Comparison of ENCODE assay signal across 21 cellular contexts in genomic region chr1:219427400-219427799, GRCh38.
A peak's percentile ranks its signal among the peaks of the same experiment; 100 is the strongest.
DNase-seq lines count a peak whose midpoint lies in the region; ATAC-seq lines count a peak whose summit lies in the region.
"Had no signal": no experiment of that assay in that cellular context is flagged by ENCODE, and none has a peak within 500 bp of the region (broad histone marks: within the 10 kb centered on the region; RNA-seq: fewer than 3 reads in every experiment).

No MANE protein-coding gene starts in this region.

- no peak overlapping the region for H3K27ac Mint-ChIP-seq in stimulated activated naive B cell treated with anti-CD40 and anti-IgM and Interleukin-4, amounts not matched to agents 10 μg/mL and 1 μg/mL and 100 μg/mL, for 72 hours
- H3K27ac Mint-ChIP-seq: activated CD4-positive, alpha-beta T cell treated with anti-CD3 and anti-CD28 coated beads, Interleukin-2, amount 10 ng/mL, durations not matched to agents 7 days and 5 days; CD8-positive, alpha-beta T cell; natural killer cell had no signal

- H3K9me3 Mint-ChIP-seq in stimulated activated naive B cell treated with anti-CD40 and anti-IgM and Interleukin-4, amounts not matched to agents 10 μg/mL and 1 μg/mL and 100 μg/mL, for 72 hours, result no peaks in the 10 kb centered on the region
- H3K9me3 Mint-ChIP-seq: activated CD4-positive, alpha-beta T cell treated with anti-CD3 and anti-CD28 coated beads, Interleukin-2, amount 10 ng/mL, durations not matched to agents 7 days and 5 days; CD8-positive, alpha-beta T cell; natural killer cell had no signal

- H3K27ac ChIP-seq in SJCRH30, result peak overlapping the region; percentile 21; the same call in 1 of the 2 replicates
- H3K27ac ChIP-seq: breast epithelium, right atrium auricular region had no signal

- peaks cover 23% of the 10 kb centered on the region for H3K4me1 ChIP-seq in SJCRH30
- H3K4me1 ChIP-seq: breast epithelium had no signal

- no peaks in the 10 kb centered on the region for H3K27me3 Mint-ChIP-seq in stimulated activated naive B cell treated with anti-CD40 and anti-IgM and Interleukin-4, amounts not matched to agents 10 μg/mL and 1 μg/mL and 100 μg/mL, for 72 hours
- H3K27me3 Mint-ChIP-seq: activated CD4-positive, alpha-beta T cell treated with anti-CD3 and anti-CD28 coated beads, Interleukin-2, amount 10 ng/mL, durations not matched to agents 7 days and 5 days had no signal

- no peaks in the 10 kb centered on the region for H3K9me3 ChIP-seq in SJCRH30 (replicated peaks)
- H3K9me3 ChIP-seq: breast epithelium, right atrium auricular region had no signal

- no peak overlapping the region for H3K4me3 ChIP-seq in SJCRH30
- H3K4me3 ChIP-seq: breast epithelium, right atrium auricular region had no signal

- H3K27me3 ChIP-seq in SJCRH30, result no peaks in the 10 kb centered on the region
- H3K27me3 ChIP-seq: breast epithelium, right atrium auricular region had no signal

- H3K4me3 Mint-ChIP-seq in stimulated activated naive B cell treated with anti-CD40 and anti-IgM and Interleukin-4, amounts not matched to agents 10 μg/mL and 1 μg/mL and 100 μg/mL, for 72 hours, result no peak overlapping the region
- H3K4me3 Mint-ChIP-seq: activated CD4-positive, alpha-beta T cell treated with anti-CD3 and anti-CD28 coated beads, Interleukin-2, amount 10 ng/mL, durations not matched to agents 7 days and 5 days; CD8-positive, alpha-beta T cell; natural killer cell had no signal

- DNase-seq in SJCRH30 (no peak), Kasumi-1 (lab: John Stamatoyannopoulos, UW) (no peak)
- DNase-seq in stimulated activated naive B cell treated with anti-CD40 and anti-IgM and Interleukin-4, amounts not matched to agents 10 μg/mL and 1 μg/mL and 100 μg/mL, for 72 hours, result no peak
- DNase-seq: activated CD4-positive, alpha-beta T cell treated with anti-CD3 and anti-CD28 coated beads, Interleukin-2, amount 10 ng/mL, durations not matched to agents 7 days and 5 days; activated gamma-delta T cell treated with Interleukin-2 at 50 U/mL for 16 hours; CD8-positive, alpha-beta T cell; DMS53; KBM-7; natural killer cell; NCI-H1694 treated with DMSO at 0.1 percent for 48 hours; NCI-H82; stimulated activated CD4-positive, alpha-beta T cell treated with anti-CD3 and anti-CD28 coated beads, Interleukin-15, amount 100 ng/mL, for 24 hours had no signal

- no peaks in the 10 kb centered on the region for H3K36me3 ChIP-seq in SJCRH30
- H3K36me3 ChIP-seq: breast epithelium, right atrium auricular region had no signal

- peak; percentile 74 for ATAC-seq in GM18519 (IDR thresholded peaks at IDR 0.05; ENCODE audit: low FRiP score, unreplicated experiment)
- ATAC-seq in GM21423 (IDR thresholded peaks at IDR 0.05; ENCODE audit: unreplicated experiment), result peak; percentile 40
- peak; percentile 53 for ATAC-seq in HG02870 (IDR thresholded peaks at IDR 0.05; ENCODE audit: unreplicated experiment)
- ATAC-seq in stimulated activated naive B cell treated with anti-CD40 and anti-IgM and Interleukin-4, amounts not matched to agents 10 μg/mL and 1 μg/mL and 100 μg/mL, for 72 hours (replicated peaks), result no peak
- no peak for ATAC-seq in HG03280 (IDR thresholded peaks at IDR 0.05; ENCODE audit: unreplicated experiment)
- no peak for ATAC-seq in HG02970 (IDR thresholded peaks at IDR 0.05; ENCODE audit: low FRiP score, unreplicated experiment)
- ATAC-seq: CD8-positive, alpha-beta T cell; left lobe of liver; natural killer cell; Right ventricle myocardium inferior had no signal

- no peaks in the 10 kb centered on the region for H3K4me1 Mint-ChIP-seq in stimulated activated naive B cell treated with anti-CD40 and anti-IgM and Interleukin-4, amounts not matched to agents 10 μg/mL and 1 μg/mL and 100 μg/mL, for 72 hours
- H3K4me1 Mint-ChIP-seq: activated CD4-positive, alpha-beta T cell treated with anti-CD3 and anti-CD28 coated beads, Interleukin-2, amount 10 ng/mL, durations not matched to agents 7 days and 5 days; natural killer cell had no signal

- no peaks in the 10 kb centered on the region for H3K36me3 Mint-ChIP-seq in stimulated activated naive B cell treated with anti-CD40 and anti-IgM and Interleukin-4, amounts not matched to agents 10 μg/mL and 1 μg/mL and 100 μg/mL, for 72 hours
- H3K36me3 Mint-ChIP-seq: CD8-positive, alpha-beta T cell; natural killer cell had no signal

Comparison
In these comparisons a context has a peak if more than half of its experiments do, and no peak if none do; other contexts are left out.
1. ATAC-seq: peak in GM18519 (single experiment), GM21423 (single experiment) and HG02870 (single experiment); none in stimulated activated naive B cell treated with anti-CD40 and anti-IgM and Interleukin-4, amounts not matched to agents 10 μg/mL and 1 μg/mL and 100 μg/mL, for 72 hours (0 of 2), HG03280 (single experiment) and HG02970 (single experiment).